16 cellular contexts compared by ENCODE assay signal in the genomic region with DNA sequence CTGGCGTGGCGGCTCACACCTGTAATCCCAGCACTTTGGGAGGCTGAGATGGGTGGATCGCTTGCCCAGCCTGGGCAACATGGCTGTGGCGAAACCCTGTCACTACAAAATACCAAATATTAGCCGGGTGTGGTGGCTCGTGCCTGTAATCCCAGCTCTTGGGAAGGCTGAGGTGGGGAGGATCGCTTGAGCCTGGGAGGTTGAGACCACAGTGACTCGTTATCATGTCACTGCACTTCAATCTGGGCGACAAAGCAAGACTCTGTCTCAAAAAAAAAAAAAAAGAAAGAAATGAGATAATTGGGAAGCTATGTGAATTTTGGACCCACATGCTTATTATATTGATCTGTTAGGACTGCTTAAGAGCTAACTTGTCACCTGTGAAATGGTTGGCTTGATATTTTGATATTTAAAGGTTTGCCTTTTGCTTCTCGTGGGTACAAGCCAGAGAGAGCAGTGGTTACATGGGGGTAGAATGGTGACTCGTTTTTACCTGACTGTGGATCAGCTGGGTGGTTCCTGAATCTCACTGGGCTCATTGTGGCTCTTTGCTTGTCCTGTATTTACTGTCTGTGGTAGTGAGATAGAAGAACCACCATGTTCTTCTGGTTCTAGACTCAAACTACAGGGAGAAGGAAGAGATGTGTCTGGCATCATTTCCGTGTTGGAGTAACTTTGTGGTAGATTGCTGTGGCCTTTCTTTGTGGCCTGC. TPM values are rescaled to one million over a fixed set of nuclear protein-coding genes. Genes with fewer than 3 reads are reported as not detected.
DNase-seq lines count a peak whose midpoint lies in the region; ATAC-seq, FAIRE-seq and TF ChIP-seq lines count a peak whose summit lies in the region.
"Had no signal": no experiment of that assay in that cellular context is flagged by ENCODE, and none has a peak within 500 bp of the region (broad histone marks: within the 10 kb centered on the region; RNA-seq: fewer than 3 reads in every experiment).

No MANE protein-coding gene starts in this region.

- peak overlapping the region; percentile 55 for H2BK5ac ChIP-seq in H9 (ENCODE audit: insufficient read length, low read length)

- in situ Hi-C loops in transverse colon (cut with MboI; ENCODE audit: low pct_ligation_motif_present in 1 of 4, low pct_unique_long_range_greater_than_20kb in 1 of 4, low sequenced_read_pairs in 3 of 4) = no loop called here

- H3K4me3 Mint-ChIP-seq in H9 = no peak overlapping the region; a peak in 1 of 5 replicates
- no peak overlapping the region for H3K4me3 Mint-ChIP-seq in activated B cell treated with CpG ODN at 0.5 μM for 24 hours
- H3K4me3 Mint-ChIP-seq: activated CD4-positive, alpha-beta memory T cell treated with anti-CD3 and anti-CD28 coated beads, Interleukin-2, amount 10 ng/mL, durations not matched to agents 7 days and 5 days; naive thymus-derived CD8-positive, alpha-beta T cell had no signal

- H3K9me3 ChIP-seq in H9 (ENCODE audit: control insufficient read depth, low read depth, low read length) (no peaks in the 10 kb centered on the region), transverse colon (no peaks in the 10 kb centered on the region)

- intact Hi-C loops in activated B cell treated with CpG ODN at 0.5 μM for 24 hours (cut with micrococcal nuclease) = no loop called here
- intact Hi-C loops in transverse colon (cut with DNase I; ENCODE audit: low total_unique reads) = no loop called here

- TF ChIP-seq POLR2A in transverse colon (IDR thresholded peaks at IDR 0.05) = no peak

- H3K36me3 Mint-ChIP-seq in H9 (ENCODE audit: insufficient read depth in 1 of 3, low read depth in 3 of 3) (peaks cover 19 to 82% (median 70%) of the 10 kb centered on the region in 3 experiments; a peak in 6 of 7 replicates), activated B cell treated with CpG ODN at 0.5 μM for 24 hours (ENCODE audit: low read depth) (peaks cover 18% of the 10 kb centered on the region)

- H3K4me3 ChIP-seq in transverse colon = no peak overlapping the region

- H3K4me1 ChIP-seq in H9 (ENCODE audit: insufficient read depth, low read length) (peaks cover 9% of the 10 kb centered on the region; the same call in 1 of the 2 replicates), transverse colon (peaks cover 0 to 28% (median 0%) of the 10 kb centered on the region in 4 donors)

- peak overlapping the region; percentile 61 to 85 (median 73); a peak in 6 of 7 replicates for H3K27ac Mint-ChIP-seq in H9
- H3K27ac Mint-ChIP-seq in activated B cell treated with CpG ODN at 0.5 μM for 24 hours = peak overlapping the region; percentile 6
- H3K27ac Mint-ChIP-seq: activated CD4-positive, alpha-beta memory T cell treated with anti-CD3 and anti-CD28 coated beads, Interleukin-2, amount 10 ng/mL, durations not matched to agents 7 days and 5 days had no signal

- no peak overlapping the region for H2BK20ac ChIP-seq in H9 (ENCODE audit: low read depth, low read length, poor library complexity, severe bottlenecking)

- H3K56ac ChIP-seq in H9 (ENCODE audit: insufficient read length, low read depth, low read length) = no peak overlapping the region

- H3K27ac ChIP-seq in H9 (ENCODE audit: insufficient read length, low read depth, low read length) = no peak overlapping the region
- no peak overlapping the region for H3K27ac ChIP-seq in transverse colon

- H3K18ac ChIP-seq in H9 (ENCODE audit: insufficient read length, low read depth, low read length) = no peak overlapping the region

- H3K4ac ChIP-seq in H9 (ENCODE audit: low read depth, low read length) = no peak overlapping the region

- no CpG with 5 or more reads among the region's 12 CpGs for WGBS in H9 (ENCODE audit: extremely low coverage, insufficient read length, low lambda C conversion rate)
- 79 to 88% methylated on average over 10 to 12 of the region's 12 CpGs for whole genome bisulfite sequencing in transverse colon (ENCODE audit: low coverage in 1 of 2), 2 donors

- no peak for ATAC-seq in activated B cell treated with CpG ODN at 0.5 μM for 24 hours (ENCODE audit: low read depth)
- ATAC-seq in HG03025 (IDR thresholded peaks at IDR 0.05; ENCODE audit: low FRiP score, unreplicated experiment) = no peak
- ATAC-seq: naive thymus-derived CD8-positive, alpha-beta T cell had no signal

- POLR2A ChIA-PET in activated B cell treated with CpG ODN at 0.5 μM for 24 hours (lab: Charles Lee) = interaction anchor here (0.7 kb wide), 2 partner anchors 29 to 58 kb away, joined by 3 read pairs; partner anchors contain the start of gene ZNF532

- H3K27me3 Mint-ChIP-seq in H9 (ENCODE audit: low read depth) = no peaks in the 10 kb centered on the region
- H3K27me3 Mint-ChIP-seq in activated B cell treated with CpG ODN at 0.5 μM for 24 hours = no peaks in the 10 kb centered on the region
- H3K27me3 Mint-ChIP-seq: activated CD4-positive, alpha-beta memory T cell treated with anti-CD3 and anti-CD28 coated beads, Interleukin-2, amount 10 ng/mL, durations not matched to agents 7 days and 5 days had no signal

- no peak overlapping the region for H3T11ph ChIP-seq in H9 (ENCODE audit: low read length)

- no peak overlapping the region for H4K91ac ChIP-seq in H9 (ENCODE audit: insufficient read length, low read depth, low read length)

- H3K36me3 ChIP-seq in transverse colon = no peaks in the 10 kb centered on the region

- CTCF ChIA-PET in activated B cell treated with CpG ODN at 0.5 μM for 24 hours (lab: Charles Lee) = no interaction called here

- FAIRE-seq in urothelium cell line (lab: Jason Lieb, UNC) = no peak

- H2BK15ac ChIP-seq in H9 (ENCODE audit: low read depth, low read length) = no peak overlapping the region

- H2BK12ac ChIP-seq in H9 (ENCODE audit: insufficient read length, low read depth, low read length) = no peak overlapping the region

- no peak overlapping the region for H4K5ac ChIP-seq in H9 (ENCODE audit: insufficient read length, low read depth, low read length)

- peaks cover 57% of the 10 kb centered on the region for H3K79me2 ChIP-seq in H9 (ENCODE audit: insufficient read depth, low read length)

- no peak overlapping the region for H3K23ac ChIP-seq in H9 (ENCODE audit: insufficient read length, low read depth, low read length)

- H3K27me3 ChIP-seq in H9 (ENCODE audit: insufficient read depth, low read length) = no peaks in the 10 kb centered on the region
- H3K27me3 ChIP-seq in transverse colon = no peaks in the 10 kb centered on the region

- no peaks in the 10 kb centered on the region for H4K20me1 ChIP-seq in H9 (ENCODE audit: control insufficient read depth, insufficient read depth, insufficient read length)

- H3K9ac ChIP-seq in H9 (ENCODE audit: extremely low read depth, insufficient read length, low read length) = no peak overlapping the region

- no peak for TF ChIP-seq EP300 in transverse colon (IDR thresholded peaks at IDR 0.05; ENCODE audit: low read depth)

- no peak overlapping the region for H2BK120ac ChIP-seq in H9 (ENCODE audit: low read depth, low read length, poor library complexity, severe bottlenecking)

- H4K8ac ChIP-seq in H9 (replicated peaks; ENCODE audit: insufficient read length, low read depth, low read length) = no peak overlapping the region

- no peaks in the 10 kb centered on the region for H3K9me3 Mint-ChIP-seq in H9
- peaks cover 3% of the 10 kb centered on the region for H3K9me3 Mint-ChIP-seq in activated B cell treated with CpG ODN at 0.5 μM for 24 hours
- H3K9me3 Mint-ChIP-seq: activated CD4-positive, alpha-beta memory T cell treated with anti-CD3 and anti-CD28 coated beads, Interleukin-2, amount 10 ng/mL, durations not matched to agents 7 days and 5 days had no signal

- DNase-seq in A172 (ENCODE audit: low spot score) (peak; percentile 15), H9 (no peak), activated B cell treated with CpG ODN at 0.5 μM for 24 hours (no peak), kidney tubule cell (ENCODE audit: low spot score) (peak; percentile 89), urothelium cell line (ENCODE audit: low spot score) (no peak), transverse colon (no peak)
- DNase-seq in stimulated activated naive CD4-positive, alpha-beta T cell (lab: John Stamatoyannopoulos, UW) = no peak
- DNase-seq: activated CD4-positive, alpha-beta memory T cell treated with anti-CD3 and anti-CD28 coated beads, Interleukin-2, amount 10 ng/mL, durations not matched to agents 7 days and 5 days; dermis blood vessel endothelial cell; H7; naive thymus-derived CD8-positive, alpha-beta T cell; NCI-H2029 treated with DMSO at 0.1 percent for 48 hours; SHP77; stimulated activated CD4-positive, alpha-beta T cell treated with anti-CD3 and anti-CD28 coated beads, Interleukin-2, amount 100 ng/mL, for 24 hours; T1000 had no signal

- no peak overlapping the region for H2AFZ ChIP-seq in H9 (ENCODE audit: low read length)

- TF ChIP-seq CTCF in H9 (conservative IDR thresholded peaks at IDR 0.05) (no peak), activated B cell treated with CpG ODN at 0.5 μM for 24 hours (IDR thresholded peaks at IDR 0.05) (no peak), transverse colon (IDR thresholded peaks at IDR 0.05) (no peak)

- H3K14ac ChIP-seq in H9 (ENCODE audit: insufficient read depth, low read length) = no peak overlapping the region

- no peak overlapping the region for H3K4me2 ChIP-seq in H9 (ENCODE audit: insufficient read depth, insufficient read length, low read length)

- H3K4me1 Mint-ChIP-seq in H9 = peaks cover 56 to 57% of the 10 kb centered on the region in 2 experiments
- H3K4me1 Mint-ChIP-seq in activated B cell treated with CpG ODN at 0.5 μM for 24 hours = peaks cover 67% of the 10 kb centered on the region

- no peaks in the 10 kb centered on the region for H3K23me2 ChIP-seq in H9 (ENCODE audit: insufficient read length, low read depth, low read length, poor library complexity, severe bottlenecking)

- H2AK5ac ChIP-seq in H9 (ENCODE audit: insufficient read length, low read length) = no peak overlapping the region

- H3K79me1 ChIP-seq in H9 (ENCODE audit: insufficient read depth, low read depth, low read length, poor library complexity, severe bottlenecking) = peaks cover 5% of the 10 kb centered on the region

RNA-seq across cellular contexts. Expression of gene ZNF532, which starts 28.9 kb away (rescaled TPM):
- 12.2 and 13.5 TPM in 2 replicates for total RNA-seq in A172 (2014; rRNA removed; shearing (Covaris generic))
- total RNA-seq in H9 (2021) (254 and 258 TPM in 2 replicates), activated B cell treated with CpG ODN at 0.5 μM for 24 hours (87.4 and 106 TPM in 2 replicates), transverse colon (10 to 100 TPM; 16.2 to 26.9 (median 22.7) TPM)

Comparison
In these comparisons a context has a peak if more than half of its experiments do, and no peak if none do; other contexts are left out.
1. DNase-seq: peak in A172 (single experiment) and kidney tubule cell (single experiment); none in H9 (single experiment), activated B cell treated with CpG ODN at 0.5 μM for 24 hours (single experiment), stimulated activated naive CD4-positive, alpha-beta T cell (0 of 6), urothelium cell line (single experiment) and transverse colon (single experiment).